In the genomic region with DNA sequence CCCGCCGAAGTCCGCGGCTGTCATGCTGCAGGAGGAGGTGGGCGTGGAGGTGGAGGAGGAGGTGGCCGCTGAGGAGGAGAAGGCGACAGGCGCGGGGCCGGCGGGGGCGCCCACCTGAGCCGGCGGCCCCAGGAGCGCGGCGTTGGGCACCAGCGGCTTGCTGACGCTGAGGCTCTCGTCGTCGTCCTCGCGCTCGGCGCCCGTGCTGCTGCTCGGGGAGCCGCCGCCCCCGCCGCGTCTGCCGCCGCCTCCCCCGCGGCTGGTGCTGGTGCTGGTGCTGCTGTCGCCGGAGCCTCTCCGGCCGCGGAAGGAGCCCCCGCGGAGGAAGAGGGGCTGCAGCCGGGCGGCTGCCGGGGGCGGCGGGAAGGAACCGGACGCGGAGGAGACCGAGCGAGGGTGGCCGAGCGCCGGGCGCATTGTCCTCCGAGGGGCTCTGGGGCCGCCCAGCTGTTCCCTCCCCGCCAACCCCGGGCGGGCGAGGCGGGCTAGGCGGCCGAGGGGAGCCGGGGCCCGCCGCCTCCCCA, we compare ENCODE assay signal across 8 cellular contexts. TPM values are rescaled to one million over a fixed set of nuclear protein-coding genes. Genes with fewer than 3 reads are reported as not detected.
DNase-seq lines count a peak whose midpoint lies in the region; ATAC-seq and TF ChIP-seq lines count a peak whose summit lies in the region.

No MANE protein-coding gene starts in this region.

- no peaks in the 10 kb centered on the region for H3K36me3 ChIP-seq in BE2C
- no peaks in the 10 kb centered on the region for H3K36me3 ChIP-seq in lower lobe of right lung
- H3K36me3 ChIP-seq in aorta (ENCODE audit: control insufficient read depth in 1 of 2, insufficient read depth in 2 of 2, low read length in 1 of 2), result no peaks in the 10 kb centered on the region

- H3K4me1 ChIP-seq in BE2C (no peaks in the 10 kb centered on the region), lower lobe of right lung (peaks cover 47% of the 10 kb centered on the region), aorta (ENCODE audit: control insufficient read depth in 1 of 2, insufficient read depth in 2 of 2, low read length in 2 of 2) (no peaks in the 10 kb centered on the region)

- WGBS in aorta, 2 donors, result 0 to 1% methylated on average over 27 to 70 of the region's 70 CpGs

- DNase-seq in BE2C, result no peak
- no peak for DNase-seq in astrocyte of the spinal cord (ENCODE audit: low read depth, low spot score)
- DNase-seq in lower lobe of right lung, result no peak
- DNase-seq in aorta, result no peak
- no peak for DNase-seq in NK-92 treated with Interleukin-12 subunit alpha and Interleukin-12 subunit beta, amount 100 ng/mL, for 24 hours (lab: John Stamatoyannopoulos, UW)

- H3K9me3 ChIP-seq in BE2C (no peaks in the 10 kb centered on the region), lower lobe of right lung (no peaks in the 10 kb centered on the region), aorta (ENCODE audit: control insufficient read depth, low read length) (no peaks in the 10 kb centered on the region)

- intact Hi-C loops in lower lobe of right lung (cut with DNase I), result no loop called here
- intact Hi-C loops in aorta (cut with DNase I), result no loop called here

- peak; percentile 35 for ATAC-seq in HG02885 (IDR thresholded peaks at IDR 0.05; ENCODE audit: poor library complexity, unreplicated experiment)
- no peak for ATAC-seq in lower lobe of right lung
- no peak for ATAC-seq in aorta (ENCODE audit: low FRiP score)
- ATAC-seq in GM21447 (IDR thresholded peaks at IDR 0.05; ENCODE audit: unreplicated experiment), result no peak
- ATAC-seq in GM21526 (IDR thresholded peaks at IDR 0.05; ENCODE audit: low FRiP score, unreplicated experiment), result no peak

- in situ Hi-C loops in astrocyte of the spinal cord (cut with HindIII; ENCODE audit: low sequenced_read_pairs), result no loop called here

- TF ChIP-seq CTCF in BE2C (IDR thresholded peaks at IDR 0.05; ENCODE audit: low read depth, low read length), result no peak
- TF ChIP-seq CTCF in astrocyte of the spinal cord (IDR thresholded peaks at IDR 0.05; ENCODE audit: low read depth, low read length), result no peak
- TF ChIP-seq CTCF in lower lobe of right lung (IDR thresholded peaks at IDR 0.05), result no peak

- H3K27me3 ChIP-seq in BE2C, result no peaks in the 10 kb centered on the region
- H3K27me3 ChIP-seq in lower lobe of right lung (ENCODE audit: low read depth), result peaks cover 32% of the 10 kb centered on the region
- H3K27me3 ChIP-seq in aorta (ENCODE audit: control insufficient read depth in 1 of 2, insufficient read depth in 2 of 2, low read length in 1 of 2), result peaks cover 0 to 2% of the 10 kb centered on the region in 2 donors

- H3K4me3 ChIP-seq in BE2C (ENCODE audit: low read depth, low read length) (peak overlapping the region; percentile 55), astrocyte of the spinal cord (ENCODE audit: low read depth, low read length) (peak overlapping the region; percentile 29), lower lobe of right lung (peak overlapping the region; percentile 62), aorta (ENCODE audit: low read length in 2 of 2) (peak overlapping the region; percentile 9 to 52)

- H3K27ac ChIP-seq in lower lobe of right lung (no peak overlapping the region), aorta (ENCODE audit: low read depth in 1 of 2, low read length in 2 of 2) (no peak overlapping the region)

RNA-seq across cellular contexts. Expression of gene TMEM121B, which starts 0.4 kb away (rescaled TPM):
- 2.6 TPM for polyA plus RNA-seq in BE2C (2012; ENCODE audit: insufficient read depth, insufficient read length, low read depth)
- 0.97 TPM for total RNA-seq in lower lobe of right lung
- under 1 TPM; 0.68 to 0.87 TPM for total RNA-seq in aorta
- polyA plus RNA-seq in aorta, result under 1 TPM; 0.15 to 0.50 TPM

RNA-seq across cellular contexts. Expression of gene IL17RA, which starts 36.0 kb away (rescaled TPM):
- 3.7 TPM for polyA plus RNA-seq in BE2C (2012; ENCODE audit: insufficient read depth, insufficient read length, low read depth)
- total RNA-seq in lower lobe of right lung, result 54.8 TPM
- total RNA-seq in aorta, result 10 to 100 TPM; 19.9 to 28.3 TPM
- polyA plus RNA-seq in aorta, result 1 to 10 TPM; 3.0 to 9.4 TPM

RNA-seq across cellular contexts. Expression of gene HDHD5, which starts 38.3 kb away (rescaled TPM):
- polyA plus RNA-seq in BE2C (2012; ENCODE audit: insufficient read depth, insufficient read length, low read depth), result 188 TPM
- 26.2 TPM for total RNA-seq in lower lobe of right lung
- total RNA-seq in aorta, result 10 to 100 TPM; 15.1 to 19.2 TPM
- polyA plus RNA-seq in aorta, result 10 to 100 TPM; 19.5 to 30.6 TPM
